Comparison of ENCODE assay signal across 9 cellular contexts in genomic region chr19:36850646-36851442, GRCh38. TPM values are rescaled to one million over a fixed set of nuclear protein-coding genes. Genes with fewer than 3 reads are reported as not detected.
DNase-seq lines count a peak whose midpoint lies in the region; ATAC-seq and TF ChIP-seq lines count a peak whose summit lies in the region.
"Had no signal": no experiment of that assay in that cellular context is flagged by ENCODE, and none has a peak within 500 bp of the region (broad histone marks: within the 10 kb centered on the region; RNA-seq: fewer than 3 reads in every experiment).

Gene ZNF345, plus strand, starts transcription at chr19:36850876. Its CDS starts 25,955 bp downstream, at chr19:36876831.

- H3K4me3 Mint-ChIP-seq in CD4-positive, alpha-beta T cell, result no peak within 1 kb of the TSS
- no peak within 1 kb of the TSS for H3K4me3 Mint-ChIP-seq in activated CD8-positive, alpha-beta memory T cell treated with anti-CD3 and anti-CD28 coated beads, Interleukin-2, amount 10 ng/mL, durations not matched to agents 7 days and 5 days
- H3K4me3 Mint-ChIP-seq in endodermal cell, result no peak within 1 kb of the TSS
- H3K4me3 Mint-ChIP-seq: brain had no signal

- H4K8ac ChIP-seq in mesenchymal stem cell (ENCODE audit: low read length), result peak within 1 kb of the TSS; percentile 66

- no peak within 1 kb of the TSS for H4K91ac ChIP-seq in mesenchymal stem cell (ENCODE audit: low read length)

- H3K36me3 ChIP-seq in endodermal cell (ENCODE audit: control insufficient read depth, insufficient read depth, low read length), result peaks cover 25% of the 10 kb centered on the region
- peaks cover 7 to 18% of the 10 kb centered on the region in 2 experiments for H3K36me3 ChIP-seq in mesenchymal stem cell (ENCODE audit: control insufficient read depth in 1 of 2, insufficient read depth in 2 of 2, low read depth in 1 of 2, low read length in 2 of 2)

- H3K36me3 Mint-ChIP-seq in CD4-positive, alpha-beta T cell (ENCODE audit: low read depth), result peaks cover 21% of the 10 kb centered on the region
- H3K36me3 Mint-ChIP-seq in activated CD8-positive, alpha-beta memory T cell treated with anti-CD3 and anti-CD28 coated beads, Interleukin-2, amount 10 ng/mL, durations not matched to agents 7 days and 5 days, result peaks cover 46% of the 10 kb centered on the region
- peaks cover 43% of the 10 kb centered on the region for H3K36me3 Mint-ChIP-seq in endodermal cell (ENCODE audit: low read depth)

- POLR2A ChIA-PET in CD4-positive, alpha-beta T cell (lab: Charles Lee), result interaction anchor here (0.6 to 3.4 kb wide), 31 partner anchors 8 to 841 kb away, joined by 3 to 167 read pairs (median 5); partner anchors contain the start of genes POLR2I, ZFP14, ZFP30 and ZNF146

- peak; percentile 81 for ATAC-seq in CD4-positive, alpha-beta T cell (ENCODE audit: poor library complexity)
- peak; percentile 68 for ATAC-seq in GM19463 (IDR thresholded peaks at IDR 0.05; ENCODE audit: unreplicated experiment)
- ATAC-seq in activated CD8-positive, alpha-beta memory T cell treated with anti-CD3 and anti-CD28 coated beads, Interleukin-2, amount 10 ng/mL, durations not matched to agents 7 days and 5 days, result peak; percentile 87

- H2AK5ac ChIP-seq in mesenchymal stem cell (ENCODE audit: low read length, severe bottlenecking), result no peak within 1 kb of the TSS

- no peak within 1 kb of the TSS for H3K27ac Mint-ChIP-seq in CD4-positive, alpha-beta T cell
- H3K27ac Mint-ChIP-seq in activated CD8-positive, alpha-beta memory T cell treated with anti-CD3 and anti-CD28 coated beads, Interleukin-2, amount 10 ng/mL, durations not matched to agents 7 days and 5 days, result no peak within 1 kb of the TSS
- H3K27ac Mint-ChIP-seq in endodermal cell, result no peak within 1 kb of the TSS
- H3K27ac Mint-ChIP-seq: brain had no signal

- peak within 1 kb of the TSS; percentile 95 for H2AFZ ChIP-seq in mesenchymal stem cell (ENCODE audit: low read depth, low read length)

- H3K4ac ChIP-seq in mesenchymal stem cell (ENCODE audit: low read depth in 1 of 2, low read length in 2 of 2), result peak within 1 kb of the TSS in 1 of 2 experiments; percentile 70

- intact Hi-C loops in CD4-positive, alpha-beta T cell (cut with DNase I, micrococcal nuclease), result loop anchor here (1.0 to 10.0 kb wide), 16 partner anchors 13 to 736 kb away; partner anchors contain the start of genes ZNF461 (in 2 of the 2), ZNF568 (in 2 of the 2), ZNF790 (in 2 of the 2) and ZNF829 (in 2 of the 2)

- CTCF ChIA-PET in CD4-positive, alpha-beta T cell (lab: Charles Lee), result interaction anchor here (0.7 to 2.6 kb wide), 8 partner anchors 10 to 472 kb away, joined by 3 to 13 read pairs (median 4); partner anchors contain the start of genes ZFP14, ZNF420, ZNF566 and ZNF790
- CTCF ChIA-PET in activated CD8-positive, alpha-beta memory T cell treated with anti-CD3 and anti-CD28 coated beads, Interleukin-2, amount 10 ng/mL, durations not matched to agents 7 days and 5 days (lab: Charles Lee), result interaction anchor here (0.6 to 2.9 kb wide), 7 partner anchors 13 to 929 kb away, joined by 3 to 29 read pairs (median 3); partner anchors contain the start of genes ZNF568, ZNF573 and ZNF790

- DNase-seq in CD4-positive, alpha-beta T cell, result peak; percentile 69 to 86 (median 76)
- DNase-seq in HL-60 (ENCODE audit: low read depth in 1 of 2, low spot score in 1 of 2) (peak; percentile 85 to 95), NOMO-1 (lab: John Stamatoyannopoulos, UW; ENCODE audit: unreplicated experiment in 2 of 2) (peak; percentile 93 to 96), endodermal cell (peak; percentile 96), mesenchymal stem cell (peak; percentile 97)
- DNase-seq in activated CD8-positive, alpha-beta memory T cell treated with anti-CD3 and anti-CD28 coated beads, Interleukin-2, amount 10 ng/mL, durations not matched to agents 7 days and 5 days, result peak; percentile 94
- peak; percentile 74 for DNase-seq in stimulated activated CD8-positive, alpha-beta memory T cell treated with anti-CD3 and anti-CD28 coated beads, Interleukin-12 subunit alpha, Interleukin-12 subunit beta, amount 100 ng/mL, for 1 hour (ENCODE audit: low read depth)

- no peak for TF ChIP-seq CTCF in CD4-positive, alpha-beta T cell (IDR thresholded peaks at IDR 0.05)
- no peak for TF ChIP-seq CTCF in HL-60 (IDR thresholded peaks at IDR 0.05; ENCODE audit: insufficient read depth, low read length)
- TF ChIP-seq CTCF in endodermal cell (conservative IDR thresholded peaks at IDR 0.05), result no peak

- no peaks in the 10 kb centered on the region for H3K4me1 ChIP-seq in endodermal cell (ENCODE audit: control insufficient read depth, insufficient read depth, low read length)
- peaks cover 9% of the 10 kb centered on the region for H3K4me1 ChIP-seq in mesenchymal stem cell (ENCODE audit: control insufficient read depth, insufficient read depth, low read depth, low read length)

- 0 to 1% methylated on average over 5 to 42 of the region's 42 CpGs for WGBS in endodermal cell (ENCODE audit: insufficient coverage in 1 of 2, insufficient read length in 1 of 2), 2 experiments
- WGBS in mesenchymal stem cell, result 1% methylated on average over 42 of the region's 42 CpGs

- H3K27ac ChIP-seq in CD4-positive, alpha-beta T cell (ENCODE audit: low read depth, low read length), result peak within 1 kb of the TSS; percentile 71
- H3K27ac ChIP-seq in HL-60 (replicated peaks), result peak within 1 kb of the TSS; percentile 82
- H3K27ac ChIP-seq in endodermal cell (ENCODE audit: low read depth, low read length), result peak within 1 kb of the TSS; percentile 87
- H3K27ac ChIP-seq in mesenchymal stem cell (ENCODE audit: low read length, poor library complexity, severe bottlenecking), result peak within 1 kb of the TSS; percentile 47

- H3K9me3 Mint-ChIP-seq in CD4-positive, alpha-beta T cell, result peaks cover 8% of the 10 kb centered on the region
- H3K9me3 Mint-ChIP-seq in activated CD8-positive, alpha-beta memory T cell treated with anti-CD3 and anti-CD28 coated beads, Interleukin-2, amount 10 ng/mL, durations not matched to agents 7 days and 5 days (ENCODE audit: low read depth), result peaks cover 12% of the 10 kb centered on the region
- peaks cover 18% of the 10 kb centered on the region for H3K9me3 Mint-ChIP-seq in endodermal cell

- peak within 1 kb of the TSS; percentile 26 to 90 for H3K18ac ChIP-seq in mesenchymal stem cell (ENCODE audit: low read depth in 1 of 2, low read length in 2 of 2)

- H3K9ac ChIP-seq in endodermal cell (ENCODE audit: extremely low read depth, low read length, poor library complexity, severe bottlenecking) (peak within 1 kb of the TSS; percentile 84), mesenchymal stem cell (ENCODE audit: low read length) (peak within 1 kb of the TSS; percentile 93)

- no peaks in the 10 kb centered on the region for H3K27me3 Mint-ChIP-seq in CD4-positive, alpha-beta T cell
- H3K27me3 Mint-ChIP-seq in activated CD8-positive, alpha-beta memory T cell treated with anti-CD3 and anti-CD28 coated beads, Interleukin-2, amount 10 ng/mL, durations not matched to agents 7 days and 5 days, result no peaks in the 10 kb centered on the region
- no peaks in the 10 kb centered on the region for H3K27me3 Mint-ChIP-seq in endodermal cell (ENCODE audit: insufficient read depth)
- H3K27me3 Mint-ChIP-seq: brain had no signal

- no peak within 1 kb of the TSS for H2BK5ac ChIP-seq in mesenchymal stem cell (ENCODE audit: low read depth, low read length, poor library complexity, severe bottlenecking)

- peaks cover 24% of the 10 kb centered on the region for H3K79me1 ChIP-seq in mesenchymal stem cell (replicated peaks; ENCODE audit: low read length, poor library complexity, severe bottlenecking)

- no peaks in the 10 kb centered on the region for H3K27me3 ChIP-seq in CD4-positive, alpha-beta T cell (ENCODE audit: control insufficient read depth, insufficient read depth, low read length)
- H3K27me3 ChIP-seq in HL-60 (ENCODE audit: insufficient read depth, poor library complexity, severe bottlenecking) (no peaks in the 10 kb centered on the region), endodermal cell (ENCODE audit: control insufficient read depth, insufficient read depth, low read length, poor library complexity, severe bottlenecking) (no peaks in the 10 kb centered on the region), mesenchymal stem cell (ENCODE audit: control insufficient read depth in 1 of 2, insufficient read depth in 1 of 2, low read length in 2 of 2) (no peaks in the 10 kb centered on the region)

- peak within 1 kb of the TSS in 1 of 2 experiments; percentile 83 for H3K23ac ChIP-seq in mesenchymal stem cell (ENCODE audit: low read length in 2 of 2)

- H3K4me3 ChIP-seq in HL-60 (replicated peaks; ENCODE audit: insufficient read depth, low read length) (peak within 1 kb of the TSS; percentile 82), endodermal cell (ENCODE audit: low read length) (peak within 1 kb of the TSS; percentile 100), mesenchymal stem cell (ENCODE audit: insufficient read depth in 1 of 2, low read depth in 1 of 2, low read length in 2 of 2) (peak within 1 kb of the TSS; percentile 88 to 95)

- H3K4me1 Mint-ChIP-seq in CD4-positive, alpha-beta T cell (ENCODE audit: low read depth), result peaks cover 15% of the 10 kb centered on the region
- peaks cover 5% of the 10 kb centered on the region for H3K4me1 Mint-ChIP-seq in activated CD8-positive, alpha-beta memory T cell treated with anti-CD3 and anti-CD28 coated beads, Interleukin-2, amount 10 ng/mL, durations not matched to agents 7 days and 5 days
- H3K4me1 Mint-ChIP-seq in endodermal cell, result peaks cover 2% of the 10 kb centered on the region

- peaks cover 4% of the 10 kb centered on the region for H3K9me3 ChIP-seq in CD4-positive, alpha-beta T cell (ENCODE audit: control insufficient read depth, low read length)
- H3K9me3 ChIP-seq in endodermal cell (ENCODE audit: control insufficient read depth, low read length), result peaks cover 26% of the 10 kb centered on the region
- H3K9me3 ChIP-seq in mesenchymal stem cell (ENCODE audit: control insufficient read depth, low read length), result peaks cover 25% of the 10 kb centered on the region

- H3K4me2 ChIP-seq in mesenchymal stem cell (ENCODE audit: low read length, poor library complexity, severe bottlenecking), result peak within 1 kb of the TSS; percentile 62

- H2BK15ac ChIP-seq in mesenchymal stem cell (ENCODE audit: low read depth, poor library complexity, severe bottlenecking), result peak within 1 kb of the TSS; percentile 60

- peak within 1 kb of the TSS in 1 of 2 experiments; percentile 94 for H3K14ac ChIP-seq in mesenchymal stem cell (ENCODE audit: low read length in 2 of 2)

- H2BK12ac ChIP-seq in mesenchymal stem cell (ENCODE audit: low read length in 2 of 2), result peak within 1 kb of the TSS in 1 of 2 experiments; percentile 70

- H2BK120ac ChIP-seq in mesenchymal stem cell (ENCODE audit: low read depth, low read length), result no peak within 1 kb of the TSS

RNA-seq across cellular contexts. Expression of gene ZNF345, which starts in this region (rescaled TPM):
- total RNA-seq in CD4-positive, alpha-beta T cell, result 1 to 10 TPM; 5.9 to 7.1 TPM
- total RNA-seq in activated CD8-positive, alpha-beta memory T cell treated with anti-CD3 and anti-CD28 coated beads, Interleukin-2, amount 10 ng/mL, durations not matched to agents 7 days and 5 days, result 1 to 10 TPM; 4.1 to 6.2 TPM
- total RNA-seq in endodermal cell, result 1 to 10 TPM; 7.0 to 9.2 TPM
- 5.6 TPM for polyA plus RNA-seq in endodermal cell (2013, experiment 1 of 2)
- polyA plus RNA-seq in endodermal cell (2013, experiment 2 of 2), result 7.1 TPM
- polyA plus RNA-seq in mesenchymal stem cell (2013, experiment 1 of 2), result 1.4 TPM
- 1.3 TPM for polyA plus RNA-seq in mesenchymal stem cell (2013, experiment 2 of 2)

Comparison
In these comparisons a context has a peak if more than half of its experiments do, and no peak if none do; other contexts are left out.
1. Peak in every context shown above with its lines: DNase-seq, ATAC-seq, H3K4me3 ChIP-seq and H3K27ac ChIP-seq.